1 cellular context compared by ENCODE assay signal in genomic region chr5:134538296-134538695, GRCh38.
TF ChIP-seq lines count a peak whose summit lies in the region.

No MANE protein-coding gene starts in this region.

TF ChIP-seq in GM23338, 12 proteins besides CTCF, POLR2A, EP300 and RAD21 (continued from another document):
- no peak for TF ChIP-seq ETS1 (IDR thresholded peaks at IDR 0.05)
- no peak for TF ChIP-seq STAT1 (IDR thresholded peaks at IDR 0.05; ENCODE audit: unreplicated experiment)
- no peak for TF ChIP-seq EZH2 (IDR thresholded peaks at IDR 0.05; ENCODE audit: low read depth, unreplicated experiment)
- TF ChIP-seq POLR2AphosphoS5 (IDR thresholded peaks at IDR 0.05; ENCODE audit: low read depth), result no peak
- no peak for TF ChIP-seq ZNF462 (CRISPR knock-in tag; IDR thresholded peaks at IDR 0.05)
- TF ChIP-seq EZH2phosphoT487 (IDR thresholded peaks at IDR 0.05; ENCODE audit: unreplicated experiment), result no peak
- TF ChIP-seq JUNB (IDR thresholded peaks at IDR 0.05; ENCODE audit: unreplicated experiment), result no peak
- no peak for TF ChIP-seq NANOG (IDR thresholded peaks at IDR 0.05; ENCODE audit: borderline replicate concordance)
TF ChIP-seq in GM23338: peak in this region for 0.
